Comparison of ENCODE assay signal across 8 cellular contexts in genomic region chr19:2050349-2050990, GRCh38. TPM values are rescaled to one million over a fixed set of nuclear protein-coding genes. Genes with fewer than 3 reads are reported as not detected.
DNase-seq lines count a peak whose midpoint lies in the region; ATAC-seq, FAIRE-seq and TF ChIP-seq lines count a peak whose summit lies in the region.

No MANE protein-coding gene starts in this region.

- peak overlapping the region; percentile 85 for H3K4me3 Mint-ChIP-seq in T-helper 2 cell treated with Interferon-gamma antibody and Interleukin-4, amounts not matched to agents 5 μg/mL and 100 μg/mL, for 36 hours

- no peaks in the 10 kb centered on the region for H3K27me3 Mint-ChIP-seq in T-helper 2 cell treated with Interferon-gamma antibody and Interleukin-4, amounts not matched to agents 5 μg/mL and 100 μg/mL, for 36 hours (ENCODE audit: low read depth)

- H3K9ac ChIP-seq in kidney (ENCODE audit: low read length in 2 of 2) (peak overlapping the region; percentile 98 to 99), subcutaneous abdominal adipose tissue (ENCODE audit: low read length in 5 of 5) (peak overlapping the region; percentile 89 to 95 (median 90))

- FAIRE-seq in kidney (lab: Jason Lieb, UNC): no peak

- peak overlapping the region; percentile 62 to 99 (median 88) for H3K4me3 ChIP-seq in adrenal gland
- peak overlapping the region; percentile 85 to 95 for H3K4me3 ChIP-seq in kidney (ENCODE audit: low read length in 2 of 2)
- H3K4me3 ChIP-seq in subcutaneous abdominal adipose tissue (ENCODE audit: low read depth in 1 of 5, low read length in 5 of 5): peak overlapping the region; percentile 72 to 98 (median 93)

- H3K36me3 Mint-ChIP-seq in T-helper 2 cell treated with Interferon-gamma antibody and Interleukin-4, amounts not matched to agents 5 μg/mL and 100 μg/mL, for 36 hours (ENCODE audit: low read depth): peaks cover 12% of the 10 kb centered on the region

- WGBS in adrenal gland, 4 donors: 0 to 2% (median 1%) methylated on average over 1 to 49 of the region's 49 CpGs

- ATAC-seq in HG03280 (IDR thresholded peaks at IDR 0.05; ENCODE audit: unreplicated experiment) (peak; percentile 7), GM18519 (IDR thresholded peaks at IDR 0.05; ENCODE audit: low FRiP score, unreplicated experiment) (no peak)

- H3K9me3 ChIP-seq in adrenal gland (replicated peaks in 1 of 3) (no peaks in the 10 kb centered on the region), kidney (ENCODE audit: control insufficient read depth in 1 of 2, low read length in 2 of 2) (no peaks in the 10 kb centered on the region), subcutaneous abdominal adipose tissue (ENCODE audit: control insufficient read depth in 5 of 5, low read length in 5 of 5) (no peaks in the 10 kb centered on the region)

- no peak overlapping the region for H3K27ac Mint-ChIP-seq in T-helper 2 cell treated with Interferon-gamma antibody and Interleukin-4, amounts not matched to agents 5 μg/mL and 100 μg/mL, for 36 hours

- H3K27me3 ChIP-seq in adrenal gland (no peaks in the 10 kb centered on the region), subcutaneous abdominal adipose tissue (ENCODE audit: control insufficient read depth in 5 of 5, insufficient read depth in 4 of 5, low read length in 5 of 5) (peaks cover 0 to 4% (median 0%) of the 10 kb centered on the region in 5 donors)

- H3K36me3 ChIP-seq in adrenal gland (replicated peaks in 1 of 2) (peaks cover 0 to 27% of the 10 kb centered on the region in 2 donors), kidney (ENCODE audit: control insufficient read depth in 1 of 2, insufficient read depth in 2 of 2, low read length in 2 of 2) (peaks cover 0 to 21% of the 10 kb centered on the region in 2 donors), subcutaneous abdominal adipose tissue (ENCODE audit: control insufficient read depth in 5 of 5, insufficient read depth in 5 of 5, low read length in 5 of 5) (peaks cover 0 to 29% (median 23%) of the 10 kb centered on the region in 5 donors)

- no peaks in the 10 kb centered on the region for H3K9me3 Mint-ChIP-seq in T-helper 2 cell treated with Interferon-gamma antibody and Interleukin-4, amounts not matched to agents 5 μg/mL and 100 μg/mL, for 36 hours

- no peak for TF ChIP-seq POLR2A in adrenal gland (IDR thresholded peaks at IDR 0.05)

- TF ChIP-seq CTCF in adrenal gland (IDR thresholded peaks at IDR 0.05) (no peak), kidney (IDR thresholded peaks at IDR 0.05; ENCODE audit: borderline replicate concordance, extremely low read depth, insufficient read depth) (no peak)

- H3K27ac ChIP-seq in adrenal gland: peak overlapping the region; percentile 89 to 99 (median 98)
- peak overlapping the region; percentile 98 for H3K27ac ChIP-seq in kidney (ENCODE audit: low read depth in 2 of 2, low read length in 2 of 2)
- H3K27ac ChIP-seq in subcutaneous abdominal adipose tissue (ENCODE audit: low read depth, low read length): peak overlapping the region; percentile 98

- peaks cover 26% of the 10 kb centered on the region for H3K4me1 Mint-ChIP-seq in T-helper 2 cell treated with Interferon-gamma antibody and Interleukin-4, amounts not matched to agents 5 μg/mL and 100 μg/mL, for 36 hours (ENCODE audit: low read depth)

- H3K4me1 ChIP-seq in adrenal gland (replicated peaks in 1 of 2) (peaks cover 53 to 57% of the 10 kb centered on the region in 2 donors), kidney (ENCODE audit: control insufficient read depth in 1 of 2, insufficient read depth in 1 of 2, low read depth in 1 of 2, low read length in 2 of 2) (peaks cover 29 to 56% of the 10 kb centered on the region in 2 donors), subcutaneous abdominal adipose tissue (ENCODE audit: control insufficient read depth in 5 of 5, insufficient read depth in 5 of 5, low read length in 5 of 5) (peaks cover 21 to 76% (median 72%) of the 10 kb centered on the region in 5 donors)

- intact Hi-C loops in adrenal gland (cut with DNase I) (no loop called here), kidney (cut with DNase I) (no loop called here)

- no peak for DNase-seq in T-helper 2 cell treated with Interferon-gamma antibody and Interleukin-4, amounts not matched to agents 5 μg/mL and 100 μg/mL, for 36 hours (ENCODE audit: low spot score)
- DNase-seq in T-helper 2 cell (no peak), adrenal gland (peak in 2 of 7 donors; percentile 39 to 61), kidney (no peak)
- no peak for DNase-seq in stimulated activated CD4-positive, alpha-beta T cell treated with anti-CD3 and anti-CD28 coated beads, Interleukin-4, amount 100 ng/mL, for 4 hours

RNA-seq across cellular contexts. Expression of gene MKNK2, which starts 0.6 kb away (rescaled TPM):
- total RNA-seq in adrenal gland (100 to 1,000 TPM; 106 to 440 (median 171) TPM), kidney (190 TPM)
- polyA plus RNA-seq in adrenal gland (100 to 1,000 TPM in 2 of 3 donors, 10 to 100 TPM in 1; 30.4 to 238 (median 140) TPM), kidney (ENCODE audit: insufficient read depth, low read depth, low replicate concordance) (67.2 TPM)

RNA-seq across cellular contexts. Expression of gene BTBD2, which starts 35.0 kb away (rescaled TPM):
- total RNA-seq in adrenal gland (100 to 1,000 TPM in 1 of 8 donors, 10 to 100 TPM in 7; 55.0 to 122 (median 82.4) TPM), kidney (70.3 TPM)
- polyA plus RNA-seq in adrenal gland (10 to 100 TPM; 11.8 to 87.5 (median 57.7) TPM), kidney (ENCODE audit: insufficient read depth, low read depth, low replicate concordance) (57.0 TPM)

RNA-seq across cellular contexts. Expression of gene MOB3A, which starts 45.7 kb away (rescaled TPM):
- total RNA-seq in adrenal gland (10 to 100 TPM; 25.5 to 54.0 (median 45.2) TPM), kidney (59.7 TPM)
- polyA plus RNA-seq in adrenal gland (10 to 100 TPM; 13.6 to 22.4 (median 16.0) TPM), kidney (ENCODE audit: insufficient read depth, low read depth, low replicate concordance) (16.9 TPM)

RNA-seq across cellular contexts. Expression of gene IZUMO4, which starts 46.2 kb away (rescaled TPM):
- 1 to 10 TPM in 6 of 8 donors, under 1 TPM in 2; 0.69 to 8.7 (median 2.1) TPM for total RNA-seq in adrenal gland
- polyA plus RNA-seq in adrenal gland: 10 to 100 TPM in 2 of 3 donors, 1 to 10 TPM in 1; 2.6 to 24.6 (median 17.4) TPM
- 4.3 TPM for total RNA-seq in kidney
- 8.9 TPM for polyA plus RNA-seq in kidney (ENCODE audit: insufficient read depth, low read depth, low replicate concordance)
